Comparison of ENCODE assay signal across 19 cellular contexts in the genomic region with DNA sequence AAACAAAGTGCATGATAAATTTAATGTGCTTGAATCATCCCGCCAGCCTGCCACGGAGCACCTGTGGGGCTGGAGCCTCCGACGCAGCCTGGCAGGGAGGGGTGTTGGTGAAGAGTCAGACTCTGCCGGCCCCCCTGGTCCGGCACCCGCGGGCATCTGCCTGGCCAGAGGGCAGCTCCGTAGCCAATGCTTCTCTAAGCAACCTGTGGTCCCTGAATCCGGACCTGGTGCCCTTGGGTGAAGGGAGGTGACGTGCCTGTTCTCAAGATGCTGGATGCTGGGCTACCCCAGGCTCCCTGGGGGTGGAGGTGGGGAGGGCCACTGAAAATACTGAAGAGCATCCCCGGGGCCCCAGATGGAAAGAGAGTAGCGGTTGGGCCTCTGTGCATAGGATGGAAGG.
DNase-seq lines count a peak whose midpoint lies in the region; TF ChIP-seq lines count a peak whose summit lies in the region.
"Had no signal": no experiment of that assay in that cellular context is flagged by ENCODE, and none has a peak within 500 bp of the region (broad histone marks: within the 10 kb centered on the region; RNA-seq: fewer than 3 reads in every experiment).

No MANE protein-coding gene starts in this region.

- DNase-seq in activated effector memory CD4-positive, alpha-beta T cell treated with anti-CD3 and anti-CD28 coated beads, Interleukin-2, amount 50 U/mL, for 16 hours = peak; percentile 53
- no peak for DNase-seq in activated effector memory CD4-positive, alpha-beta T cell treated with Interleukin-2 at 50 U/mL for 16 hours
- DNase-seq in neural progenitor cell (ENCODE audit: low spot score) (no peak), suprapubic skin (ENCODE audit: low spot score in 2 of 2) (peak; percentile 35 to 43), GM20000 (ENCODE audit: low spot score) (no peak), pons (ENCODE audit: low spot score) (no peak)
- DNase-seq: C1 segment of cervical spinal cord, DND-41, GOT3, HFFc6, NCI-H1048, NCI-H146, NCI-H2081, NCI-H510A, NCI-H82, PC-3 had no signal

- H3K36me3 Mint-ChIP-seq in brain (no peaks in the 10 kb centered on the region), neural progenitor cell (no peaks in the 10 kb centered on the region)

- H3K4me2 ChIP-seq in neural progenitor cell = no peak overlapping the region
- H3K4me2 ChIP-seq: KMS-11 had no signal

- peaks cover 9% of the 10 kb centered on the region for H3K27me3 Mint-ChIP-seq in brain
- H3K27me3 Mint-ChIP-seq in neural progenitor cell (ENCODE audit: insufficient read depth, low read depth) = peaks cover 4% of the 10 kb centered on the region

- H3F3A ChIP-seq in neural progenitor cell (ENCODE audit: low read depth) = peaks cover 7% of the 10 kb centered on the region

- H3K27me3 ChIP-seq in neural progenitor cell (no peaks in the 10 kb centered on the region), suprapubic skin (peaks cover 36% of the 10 kb centered on the region)

- TF ChIP-seq CTCF in brain (conservative IDR thresholded peaks at IDR 0.05) (no peak), neural progenitor cell (IDR thresholded peaks at IDR 0.05) (no peak), suprapubic skin (IDR thresholded peaks at IDR 0.05) (no peak), GM20000 (IDR thresholded peaks at IDR 0.05; ENCODE audit: extremely low read depth, missing control alignments) (no peak)

- peaks cover 0 to 8% (median 0%) of the 10 kb centered on the region in 5 experiments for H3K9me3 Mint-ChIP-seq in brain
- H3K9me3 Mint-ChIP-seq in neural progenitor cell = no peaks in the 10 kb centered on the region

- TF ChIP-seq EP300 in suprapubic skin (IDR thresholded peaks at IDR 0.05) = no peak

- peaks cover 78% of the 10 kb centered on the region for H3K4me1 Mint-ChIP-seq in brain
- peaks cover 47% of the 10 kb centered on the region for H3K4me1 Mint-ChIP-seq in neural progenitor cell

- no peaks in the 10 kb centered on the region for H4K20me1 ChIP-seq in neural progenitor cell (ENCODE audit: low read depth)

- no peaks in the 10 kb centered on the region for H3K36me3 ChIP-seq in neural progenitor cell
- no peaks in the 10 kb centered on the region for H3K36me3 ChIP-seq in suprapubic skin

- TF ChIP-seq POLR2A in suprapubic skin (IDR thresholded peaks at IDR 0.05) = no peak

- H3K9me3 ChIP-seq in neural progenitor cell (ENCODE audit: low read depth) (no peaks in the 10 kb centered on the region), suprapubic skin (no peaks in the 10 kb centered on the region)

- 88% methylated on average over 13 of the region's 13 CpGs for WGBS in suprapubic skin

- H3K4me3 ChIP-seq in neural progenitor cell (no peak overlapping the region), suprapubic skin (no peak overlapping the region)
- H3K4me3 ChIP-seq: GM12878 had no signal

- H3K9ac ChIP-seq in neural progenitor cell = no peak overlapping the region
- H3K9ac ChIP-seq: KMS-11 had no signal

- H3K4me1 ChIP-seq in neural progenitor cell (peaks cover 50% of the 10 kb centered on the region), suprapubic skin (peaks cover 4% of the 10 kb centered on the region)

- peak overlapping the region in 3 of 5 experiments; percentile 22 to 96 (median 62) for H3K27ac Mint-ChIP-seq in brain
- H3K27ac Mint-ChIP-seq in neural progenitor cell = peak overlapping the region; percentile 13
- H3K27ac Mint-ChIP-seq: HFFc6 had no signal

- H3K27ac ChIP-seq in neural progenitor cell (no peak overlapping the region), suprapubic skin (no peak overlapping the region)
- H3K27ac ChIP-seq: KMS-11 had no signal

- H3K79me2 ChIP-seq in neural progenitor cell (ENCODE audit: low read depth) = no peaks in the 10 kb centered on the region

- H3K4me3 Mint-ChIP-seq in brain = no peak overlapping the region
- no peak overlapping the region for H3K4me3 Mint-ChIP-seq in neural progenitor cell
- H3K4me3 Mint-ChIP-seq: HFFc6 had no signal

- no peak overlapping the region for H2AFZ ChIP-seq in neural progenitor cell (replicated peaks)

Comparison
In these comparisons a context has a peak if more than half of its experiments do, and no peak if none do; other contexts are left out.
1. DNase-seq: peak in activated effector memory CD4-positive, alpha-beta T cell treated with anti-CD3 and anti-CD28 coated beads, Interleukin-2, amount 50 U/mL, for 16 hours (single experiment) and suprapubic skin (2 of 2); none in activated effector memory CD4-positive, alpha-beta T cell treated with Interleukin-2 at 50 U/mL for 16 hours (single experiment), neural progenitor cell (single experiment), GM20000 (single experiment) and pons (single experiment).